8 cellular contexts compared by ENCODE assay signal in the genomic region with DNA sequence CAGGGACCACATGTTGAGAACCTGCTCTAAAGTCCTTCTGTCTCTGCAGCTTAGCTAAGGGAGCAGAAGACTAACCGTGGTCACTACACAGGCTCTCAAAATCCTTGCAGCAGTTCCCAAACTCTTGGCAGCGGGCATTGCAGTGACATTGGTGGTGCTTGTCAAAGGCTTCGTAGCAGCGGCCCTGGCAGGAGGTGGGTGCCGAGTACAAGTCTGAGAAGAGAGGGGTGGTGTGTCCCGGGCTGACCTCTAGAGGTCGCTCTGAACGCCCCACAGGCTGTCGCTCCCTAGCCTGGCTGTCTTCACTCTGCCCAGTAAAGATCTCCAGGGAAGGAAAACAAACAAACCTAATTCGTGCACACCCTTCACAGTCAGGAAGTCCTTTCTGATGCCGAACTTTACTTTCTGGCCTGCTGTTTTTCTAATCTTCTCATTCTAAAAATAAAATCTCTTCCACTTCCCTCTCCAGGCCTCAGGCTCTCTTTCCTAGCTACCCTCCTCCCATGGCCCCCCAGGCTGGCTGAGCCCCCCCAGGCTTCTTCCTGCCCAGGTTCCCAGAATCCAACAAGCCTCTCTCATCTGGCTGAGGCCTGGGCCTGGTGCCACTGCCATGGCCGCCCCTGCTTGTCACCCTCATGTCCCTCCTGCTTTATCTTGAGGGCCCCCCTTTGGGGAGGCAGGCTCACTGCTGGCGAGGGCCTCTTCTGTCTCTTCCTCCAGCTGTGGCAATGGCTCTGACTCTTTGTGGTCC. TPM values are rescaled to one million over a fixed set of nuclear protein-coding genes. Genes with fewer than 3 reads are reported as not detected.
DNase-seq lines count a peak whose midpoint lies in the region; ATAC-seq and TF ChIP-seq lines count a peak whose summit lies in the region.

No MANE protein-coding gene starts in this region.

- WGBS in smooth muscle cell (ENCODE audit: low lambda C conversion rate) = 22% methylated on average over 13 of the region's 13 CpGs

- peak overlapping the region; percentile 35 for H2AFZ ChIP-seq in smooth muscle cell (ENCODE audit: low read depth)

- no peaks in the 10 kb centered on the region for H4K20me1 ChIP-seq in smooth muscle cell (ENCODE audit: low read depth)

- no peaks in the 10 kb centered on the region for H3F3A ChIP-seq in smooth muscle cell (ENCODE audit: low read depth)

- H3K27ac ChIP-seq in VCaP (peak overlapping the region; percentile 61), smooth muscle cell (ENCODE audit: low read depth) (peak overlapping the region; percentile 47)

- DNase-seq in A172 (ENCODE audit: low spot score) = peak; percentile 51
- DNase-seq in NCI-H146 treated with DMSO at 0.1 percent for 48 hours (lab: John Stamatoyannopoulos, UW; ENCODE audit: unreplicated experiment) = peak; percentile 58
- DNase-seq in cerebellum (ENCODE audit: low spot score) = peak; percentile 47
- DNase-seq in islet precursor cell = peak; percentile 94
- peak; percentile 38 for DNase-seq in smooth muscle cell (lab: John Stamatoyannopoulos, UW; ENCODE audit: unreplicated experiment)

- no peaks in the 10 kb centered on the region for H3K79me2 ChIP-seq in smooth muscle cell (ENCODE audit: low read depth)

- peak; percentile 48 for ATAC-seq in GM18519 (IDR thresholded peaks at IDR 0.05; ENCODE audit: low FRiP score, unreplicated experiment)
- no peak for ATAC-seq in GM19452 (IDR thresholded peaks at IDR 0.05; ENCODE audit: unreplicated experiment)

- H3K4me3 ChIP-seq in smooth muscle cell = no peak overlapping the region

- no peaks in the 10 kb centered on the region for H3K9me3 ChIP-seq in smooth muscle cell (replicated peaks; ENCODE audit: low read depth)

- no peaks in the 10 kb centered on the region for H3K36me3 ChIP-seq in smooth muscle cell (ENCODE audit: low read depth)

- peaks cover 4% of the 10 kb centered on the region for H3K4me1 ChIP-seq in smooth muscle cell (ENCODE audit: low read depth)

- H3K9ac ChIP-seq in smooth muscle cell (ENCODE audit: low read depth) = peak overlapping the region; percentile 20

- peak; percentile 97 for TF ChIP-seq CTCF in VCaP (conservative IDR thresholded peaks at IDR 0.05)
- TF ChIP-seq CTCF in smooth muscle cell (IDR thresholded peaks at IDR 0.05; ENCODE audit: borderline replicate concordance, insufficient read depth, poor library complexity, severe bottlenecking) = peak; percentile 76

- H3K27me3 ChIP-seq in smooth muscle cell (ENCODE audit: low read depth) = no peaks in the 10 kb centered on the region

- H3K4me2 ChIP-seq in smooth muscle cell = peak overlapping the region; percentile 33

RNA-seq across cellular contexts. Expression of a gene that starts 7.7 kb away (rescaled TPM):
- not detected in 2 replicates for total RNA-seq in A172 (2014; rRNA removed; shearing (Covaris generic))
- total RNA-seq in cerebellum = not detected
- 1.8 and 5.1 TPM in 2 replicates for total RNA-seq in smooth muscle cell
- 0.47 and 0.74 TPM in 2 replicates for polyA plus RNA-seq in smooth muscle cell

RNA-seq across cellular contexts. Expression of a gene that starts 11.8 kb away (rescaled TPM):
- total RNA-seq in A172 (2014; rRNA removed; shearing (Covaris generic)) = 27.7 and 44.8 TPM in 2 replicates
- 24.3 TPM for total RNA-seq in cerebellum
- 23.0 and 28.6 TPM in 2 replicates for total RNA-seq in smooth muscle cell
- polyA plus RNA-seq in smooth muscle cell = 17.0 and 18.9 TPM in 2 replicates

RNA-seq across cellular contexts. Expression of a gene that starts 41.1 kb away (rescaled TPM):
- 1.3 and 1.4 TPM in 2 replicates for total RNA-seq in A172 (2014; rRNA removed; shearing (Covaris generic))
- 11.9 TPM for total RNA-seq in cerebellum
- 4.0 and 5.6 TPM in 2 replicates for total RNA-seq in smooth muscle cell
- polyA plus RNA-seq in smooth muscle cell = 1.9 and 3.6 TPM in 2 replicates

RNA-seq across cellular contexts. Expression of a gene that starts 55.4 kb away (rescaled TPM):
- total RNA-seq in A172 (2014; rRNA removed; shearing (Covaris generic)) = 4.3 and 10.0 TPM in 2 replicates
- total RNA-seq in cerebellum (7.8 TPM), smooth muscle cell (2.4 and 11.4 TPM in 2 replicates)
- 6.2 and 8.6 TPM in 2 replicates for polyA plus RNA-seq in smooth muscle cell

Comparison
In these comparisons a context has a peak if more than half of its experiments do, and no peak if none do; other contexts are left out.
1. DNase-seq: peak in every context shown above with its lines; median percentile 94 in islet precursor cell; 58 in NCI-H146 treated with DMSO at 0.1 percent for 48 hours; 51 in A172; 47 in cerebellum; 38 in smooth muscle cell.